ENCODE assay signal across 20 cellular contexts in genomic region chr1:33133478-33134105, GRCh38.
"Had no signal": no experiment of that assay in that cellular context is flagged by ENCODE, and none has a peak within 500 bp of the region (broad histone marks: within the 10 kb centered on the region; RNA-seq: fewer than 3 reads in every experiment).

No MANE protein-coding gene starts in this region.

- H3K9me3 ChIP-seq: body of pancreas, esophagus squamous epithelium, heart left ventricle, lower lobe of right lung, ovary, sigmoid colon, thyroid gland had no signal

- H3K27ac ChIP-seq: body of pancreas, coronary artery, esophagus squamous epithelium, heart left ventricle, lower lobe of right lung, neural progenitor cell, ovary, sigmoid colon, thyroid gland, VCaP had no signal

- H3K27me3 ChIP-seq: body of pancreas, esophagus squamous epithelium, heart left ventricle, neural progenitor cell, ovary, sigmoid colon, thyroid gland had no signal

- H3K4me1 ChIP-seq: neural progenitor cell had no signal

- DNase-seq: activated CD4-positive, alpha-beta T cell treated with anti-CD3 and anti-CD28 coated beads for 1 hour; activated CD4-positive, alpha-beta T cell treated with anti-CD3 and anti-CD28 coated beads, Interleukin-2, amount 50 U/mL, for 4 hours; activated gamma-delta T cell; activated T-cell treated with anti-CD3 and anti-CD28 coated beads, Interleukin-2, amount 50 U/mL, for 1 hour; amygdala; body of pancreas; central memory CD4-positive, alpha-beta T cell; effector CD4-positive, alpha-beta T cell; esophagus squamous epithelium; heart left ventricle; lower lobe of right lung; midbrain; stimulated activated CD4-positive, alpha-beta T cell treated with anti-CD3 and anti-CD28 coated beads, Interleukin-2, amount 100 ng/mL, for 24 hours; T-helper 1 cell; thyroid gland had no signal

- H3K36me3 ChIP-seq: heart left ventricle, neural progenitor cell, ovary, sigmoid colon, thyroid gland had no signal

- H3K4me3 ChIP-seq: body of pancreas, coronary artery, esophagus squamous epithelium, heart left ventricle, lower lobe of right lung, neural progenitor cell, ovary, sigmoid colon, thyroid gland had no signal
